8 cellular contexts compared by ENCODE assay signal in the genomic region with DNA sequence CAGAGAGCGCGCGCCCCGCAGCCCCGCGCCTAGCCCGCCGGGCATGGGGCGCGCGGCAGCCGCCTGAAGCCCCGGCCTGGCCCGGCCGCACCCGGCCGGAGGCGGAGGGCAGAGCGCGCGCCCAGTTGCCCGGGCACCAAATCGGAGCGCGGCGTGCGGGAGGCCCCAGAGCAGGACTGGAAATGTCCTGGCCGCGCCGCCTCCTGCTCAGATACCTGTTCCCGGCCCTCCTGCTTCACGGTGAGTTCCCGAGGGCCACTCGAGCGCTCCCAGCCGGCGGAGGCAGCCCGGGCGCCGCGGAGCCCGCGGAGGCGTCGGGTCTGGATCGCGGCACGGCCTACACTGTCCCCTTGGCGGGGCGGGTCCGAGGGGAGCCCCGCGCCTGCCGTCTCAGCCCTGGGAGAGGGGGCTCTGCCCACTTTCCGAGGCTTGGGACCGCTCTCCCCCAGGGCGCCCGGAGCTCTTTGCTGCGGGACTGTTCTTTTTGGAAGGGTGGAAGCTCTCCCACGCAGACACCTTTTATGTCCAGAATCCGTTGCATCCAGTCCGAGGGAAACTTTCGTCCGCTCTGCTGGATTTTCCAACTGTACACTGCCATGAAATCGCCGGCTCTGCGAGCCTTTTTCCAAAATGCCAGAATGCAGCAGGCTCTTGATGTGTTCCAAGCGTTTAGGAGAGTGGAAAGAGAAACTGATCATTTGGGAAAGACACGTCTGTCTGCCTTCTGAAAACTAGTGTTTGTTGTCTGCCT. TPM values are rescaled to one million over a fixed set of nuclear protein-coding genes. Genes with fewer than 3 reads are reported as not detected.
DNase-seq lines count a peak whose midpoint lies in the region; TF ChIP-seq lines count a peak whose summit lies in the region.

No MANE protein-coding gene starts in this region.

- H3K9ac ChIP-seq in OCI-LY1 (ENCODE audit: low read length) (no peak overlapping the region), Karpas-422 (ENCODE audit: low read length) (no peak overlapping the region)

- H3K36me3 Mint-ChIP-seq in Caco-2 (ENCODE audit: insufficient read depth, unreplicated experiment): no peaks in the 10 kb centered on the region

- BruUV-seq in Caco-2 (replicated peaks; lab: Mats Ljungman, UMichigan): no TSS peak

- no peaks in the 10 kb centered on the region for H3K9me2 ChIP-seq in OCI-LY1 (ENCODE audit: low read depth, low read length)
- no peaks in the 10 kb centered on the region for H3K9me2 ChIP-seq in Karpas-422 (replicated peaks; ENCODE audit: insufficient read depth, low read length)

- no peaks in the 10 kb centered on the region for H3K9me3 Mint-ChIP-seq in Caco-2 (ENCODE audit: unreplicated experiment)

- H3K4me2 ChIP-seq in OCI-LY1 (ENCODE audit: low read length): peak overlapping the region; percentile 17; the same call in 1 of the 2 replicates
- no peak overlapping the region for H3K4me2 ChIP-seq in Karpas-422 (ENCODE audit: low read depth, low read length, poor library complexity, severe bottlenecking)

- POLR2A ChIA-PET in Caco-2 (lab: Charles Lee): no interaction called here

- no peak for TF ChIP-seq EP300 in ovary (IDR thresholded peaks at IDR 0.05)

- peaks cover 5% of the 10 kb centered on the region; the same call in 1 of the 2 replicates for H3K4me1 ChIP-seq in Caco-2
- H3K4me1 ChIP-seq in OCI-LY1 (ENCODE audit: insufficient read depth, low read length, severe bottlenecking): no peaks in the 10 kb centered on the region
- peaks cover 11% of the 10 kb centered on the region for H3K4me1 ChIP-seq in ovary (ENCODE audit: insufficient read depth)
- peaks cover 7% of the 10 kb centered on the region for H3K4me1 ChIP-seq in Karpas-422 (ENCODE audit: low read length)

- no peak overlapping the region for H2AFZ ChIP-seq in OCI-LY1 (ENCODE audit: low read length)
- H2AFZ ChIP-seq in Karpas-422 (ENCODE audit: low read length): no peak overlapping the region

- H3K27me3 Mint-ChIP-seq in Caco-2 (ENCODE audit: insufficient read depth, unreplicated experiment): peaks cover 13% of the 10 kb centered on the region

- no peaks in the 10 kb centered on the region for H3K9me3 ChIP-seq in Caco-2
- no peaks in the 10 kb centered on the region for H3K9me3 ChIP-seq in OCI-LY1 (ENCODE audit: low read length)
- H3K9me3 ChIP-seq in ovary: no peaks in the 10 kb centered on the region
- no peaks in the 10 kb centered on the region for H3K9me3 ChIP-seq in Karpas-422 (ENCODE audit: low read length)

- TF ChIP-seq CTCF in Caco-2 (IDR thresholded peaks at IDR 0.05; ENCODE audit: insufficient read depth in 1 of 2, low read depth in 1 of 2, low read length in 1 of 2, severe bottlenecking in 1 of 2, unreplicated experiment in 1 of 2) (no peak), OCI-LY1 (IDR thresholded peaks at IDR 0.05; ENCODE audit: low read length) (no peak), fibroblast of mammary gland (conservative IDR thresholded peaks at IDR 0.05; ENCODE audit: control insufficient read depth, insufficient read depth, low read depth, low read length) (no peak), ovary (IDR thresholded peaks at IDR 0.05) (no peak)

- DNase-seq in Caco-2 (peak in 1 of 2 experiments; percentile 44), fibroblast of mammary gland (ENCODE audit: low read depth) (peak; percentile 9), ovary (peak; percentile 47 to 73 (median 62)), occipital lobe (lab: John Stamatoyannopoulos, UW) (no peak), activated gamma-delta T cell (lab: John Stamatoyannopoulos, UW) (no peak), Karpas-422 (no peak), HUDEP-2 (lab: John Stamatoyannopoulos, UW; ENCODE audit: unreplicated experiment in 76 of 76) (no peak)

- H3K79me2 ChIP-seq in OCI-LY1 (ENCODE audit: insufficient read depth, low read length) (no peaks in the 10 kb centered on the region), Karpas-422 (ENCODE audit: low read length) (no peaks in the 10 kb centered on the region)

- no peaks in the 10 kb centered on the region for H3K4me1 Mint-ChIP-seq in Caco-2 (ENCODE audit: low read depth, unreplicated experiment)

- H4K20me1 ChIP-seq in OCI-LY1 (ENCODE audit: insufficient read depth, low read length): no peaks in the 10 kb centered on the region
- H4K20me1 ChIP-seq in Karpas-422 (ENCODE audit: insufficient read depth, low read depth, low read length): no peaks in the 10 kb centered on the region

- no peak for TF ChIP-seq POLR2A in ovary (IDR thresholded peaks at IDR 0.05)

- peak overlapping the region; percentile 50 for H3K4me3 ChIP-seq in Caco-2 (ENCODE audit: low read depth, low read length)
- H3K4me3 ChIP-seq in OCI-LY1 (ENCODE audit: low read depth, low read length, poor library complexity, severe bottlenecking): peak overlapping the region; percentile 30
- peak overlapping the region; percentile 19 for H3K4me3 ChIP-seq in fibroblast of mammary gland (ENCODE audit: control insufficient read depth, low read depth, low read length)
- peak overlapping the region; percentile 71 for H3K4me3 ChIP-seq in ovary
- H3K4me3 ChIP-seq in Karpas-422 (ENCODE audit: low read length): no peak overlapping the region

- H3K4me3 Mint-ChIP-seq in Caco-2 (ENCODE audit: unreplicated experiment): peak overlapping the region; percentile 69

- no peak overlapping the region for H3K27ac ChIP-seq in OCI-LY1 (ENCODE audit: low read depth, low read length, poor library complexity, severe bottlenecking)
- peak overlapping the region; percentile 42 to 96 for H3K27ac ChIP-seq in ovary
- H3K27ac ChIP-seq in Karpas-422 (ENCODE audit: low read length): no peak overlapping the region

- intact Hi-C loops in Caco-2 (cut with micrococcal nuclease; ENCODE audit: unreplicated experiment) (no loop called here), ovary (cut with DNase I) (loop anchor here in 2 of 4 donors (5.0 to 10.0 kb wide), 2 partner anchors 60 to 592 kb away; no protein-coding TSS in a partner anchor)

- H3K27ac Mint-ChIP-seq in Caco-2 (ENCODE audit: unreplicated experiment): no peak overlapping the region

- peaks cover 5% of the 10 kb centered on the region for H3K27me3 ChIP-seq in Caco-2 (replicated peaks; ENCODE audit: control insufficient read depth, insufficient read depth, low read length)
- peaks cover 3% of the 10 kb centered on the region; the same call in 1 of the 2 replicates for H3K27me3 ChIP-seq in OCI-LY1 (ENCODE audit: insufficient read depth, low read length)
- H3K27me3 ChIP-seq in ovary: no peaks in the 10 kb centered on the region
- no peaks in the 10 kb centered on the region for H3K27me3 ChIP-seq in Karpas-422 (ENCODE audit: low read length)

- H3F3A ChIP-seq in OCI-LY1 (ENCODE audit: insufficient read depth, low read length): no peaks in the 10 kb centered on the region

- H3K36me3 ChIP-seq in Caco-2 (ENCODE audit: control insufficient read depth, insufficient read depth, low read length) (no peaks in the 10 kb centered on the region), OCI-LY1 (ENCODE audit: insufficient read depth, low read length) (no peaks in the 10 kb centered on the region), ovary (no peaks in the 10 kb centered on the region), Karpas-422 (ENCODE audit: insufficient read depth, low read length) (no peaks in the 10 kb centered on the region)

- CTCF ChIA-PET in Caco-2 (lab: Charles Lee): no interaction called here

- WGBS in ovary, 3 donors: 0 to 2% (median 1%) methylated on average over 51 to 69 of the region's 69 CpGs

RNA-seq across cellular contexts. Expression of a gene that starts 0.5 kb away (rescaled TPM):
- total RNA-seq in Caco-2 (2022) (1.5 and 2.0 TPM in 2 replicates), ovary (100 to 1,000 TPM in 1 of 7 donors, 10 to 100 TPM in 6; 21.1 to 112 (median 60.6) TPM), occipital lobe (10.3 TPM)
- polyA plus RNA-seq in ovary: 10 to 100 TPM; 50.0 to 67.4 TPM
- not detected in 2 replicates for total RNA-seq in Karpas-422 (2014; rRNA removed; shearing (Covaris generic); ENCODE audit: low replicate concordance)

Comparison
In these comparisons a context has a peak if more than half of its experiments do, and no peak if none do; other contexts are left out.
1. DNase-seq: peak in fibroblast of mammary gland (single experiment) and ovary (5 of 5); none in occipital lobe (single experiment), activated gamma-delta T cell (single experiment), Karpas-422 (single experiment) and HUDEP-2 (0 of 76).
2. H3K27ac ChIP-seq: peak in ovary (2 of 2); none in OCI-LY1 (single experiment) and Karpas-422 (single experiment).